8 cellular contexts compared by ENCODE assay signal in the genomic region with DNA sequence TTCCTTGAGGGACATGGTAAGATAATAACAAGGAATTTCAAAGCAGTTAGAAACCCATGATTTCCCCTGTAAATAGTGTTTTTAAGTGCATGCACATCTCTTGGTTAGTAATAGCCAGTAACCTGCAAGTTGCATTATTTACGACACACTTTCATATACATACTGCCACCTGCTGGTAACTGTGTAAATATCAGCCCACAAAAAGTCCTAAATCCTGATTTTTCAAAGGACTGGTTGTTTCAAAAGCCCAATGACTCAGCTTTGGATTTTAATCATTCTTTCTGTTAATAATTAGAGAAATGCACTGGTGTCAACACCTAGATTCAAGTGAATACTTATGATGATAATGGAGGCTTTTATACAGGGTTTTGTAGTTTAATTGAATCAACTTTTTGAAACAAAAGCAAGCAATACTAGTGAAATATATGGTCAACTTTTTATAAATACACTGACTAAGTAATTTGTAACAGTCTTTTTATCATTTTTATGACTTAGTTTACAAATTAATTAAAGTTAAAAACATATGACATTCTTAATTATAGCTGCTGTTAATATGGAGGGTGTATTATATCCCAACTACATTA.
DNase-seq lines count a peak whose midpoint lies in the region; ATAC-seq, FAIRE-seq and TF ChIP-seq lines count a peak whose summit lies in the region.

No MANE protein-coding gene starts in this region.

- no peak overlapping the region for H3K9ac ChIP-seq in K562 (ENCODE audit: insufficient read depth in 1 of 2, low read depth in 2 of 2, low read length in 2 of 2)

- no peaks in the 10 kb centered on the region for H3K79me2 ChIP-seq in K562 (ENCODE audit: control insufficient read depth, insufficient read depth, low read length)

- no peaks in the 10 kb centered on the region for H3K36me3 ChIP-seq in K562 (ENCODE audit: control insufficient read depth, insufficient read depth, low read length)
- no peaks in the 10 kb centered on the region for H3K36me3 ChIP-seq in vagina

- peak; percentile 52 for FAIRE-seq in GM19239 (lab: Jason Lieb, UNC)
- FAIRE-seq in K562 (lab: Jason Lieb, UNC): peak; percentile 79

- intact Hi-C loops in K562 (cut with micrococcal nuclease) (loop anchor here (1.0 to 5.0 kb wide), 2 partner anchors 513 to 1617 kb away; no protein-coding TSS in a partner anchor), vagina (cut with DNase I) (no loop called here)

- no TSS peak for BruUV-seq in K562 (replicated peaks; lab: Mats Ljungman, UMichigan)

- H3K9me3 ChIP-seq in K562 (replicated peaks; ENCODE audit: control insufficient read depth, insufficient read depth, low read depth, low read length): no peaks in the 10 kb centered on the region; the same call in 1 of the 2 replicates
- no peaks in the 10 kb centered on the region for H3K9me3 ChIP-seq in vagina

- no peak for TF ChIP-seq POLR2A in K562 (conservative IDR thresholded peaks at IDR 0.05)
- no peak for TF ChIP-seq POLR2A in vagina (IDR thresholded peaks at IDR 0.05)

- no peak overlapping the region for H2AFZ ChIP-seq in K562 (ENCODE audit: low read depth, low read length)

- H3K4me2 ChIP-seq in K562 (ENCODE audit: insufficient read depth, low read length): no peak overlapping the region

- TF ChIP-seq CTCF in K562 (IDR thresholded peaks at IDR 0.05 in 2 of 3, conservative IDR thresholded peaks at IDR 0.05 in 1 of 3; ENCODE audit: insufficient read depth in 2 of 3, low read depth in 1 of 3, low read length in 3 of 3): peak; percentile 30 to 67 (median 67); a peak in 5 of 6 replicates
- peak; percentile 15 to 55 (median 43) for TF ChIP-seq CTCF in vagina (IDR thresholded peaks at IDR 0.05)

- TF ChIP-seq EP300 in K562 (IDR thresholded peaks at IDR 0.05; ENCODE audit: low read length): no peak

- POLR2A ChIA-PET in K562 (lab: Yijun Ruan, JAX): no interaction called here

- ATAC-seq in HG03280 (IDR thresholded peaks at IDR 0.05; ENCODE audit: unreplicated experiment) (peak; percentile 77), K562 (peak; percentile 45; the same call in 2 of the 3 replicates)

- WGBS in K562 (ENCODE audit: insufficient coverage, low coverage, missing lambda C conversion rate): 0% methylated on average over 1 of the region's 1 CpG

- DNase-seq in DMS 273 treated with DMSO at 0.1 percent for 48 hours (lab: John Stamatoyannopoulos, UW): peak; percentile 22
- no peak for DNase-seq in GM19239 (ENCODE audit: insufficient read length, low spot score)
- DNase-seq in NCI-H460 (ENCODE audit: extremely low read depth, low read depth): peak; percentile 54
- DNase-seq in K562 (ENCODE audit: extremely low read depth in 1 of 4, low spot score in 3 of 4): peak; percentile 16 to 44 (median 38)
- DNase-seq in kidney tubule cell (ENCODE audit: low spot score): peak; percentile 91
- no peak for DNase-seq in vagina (ENCODE audit: extremely low spot score in 2 of 2)
- DNase-seq in activated effector memory CD4-positive, alpha-beta T cell treated with Interleukin-2 at 50 U/mL for 16 hours: no peak

- H3K4me1 ChIP-seq in K562 (replicated peaks in 1 of 2; ENCODE audit: control insufficient read depth in 2 of 2, insufficient read depth in 2 of 2, low read length in 2 of 2) (no peaks in the 10 kb centered on the region), vagina (no peaks in the 10 kb centered on the region)

- peak; percentile 56 to 72 for TF ChIP-seq RAD21 in K562 (CRISPR knock-in tag; conservative IDR thresholded peaks at IDR 0.05 in 1 of 2, IDR thresholded peaks at IDR 0.05 in 1 of 2)

- H3K4me3 ChIP-seq in K562 (no peak overlapping the region), vagina (no peak overlapping the region)

- no peaks in the 10 kb centered on the region for H4K20me1 ChIP-seq in K562 (replicated peaks; ENCODE audit: control insufficient read depth, insufficient read depth, low read length)

- H3K27me3 ChIP-seq in K562 (ENCODE audit: control insufficient read depth in 2 of 2, insufficient read depth in 2 of 2, low read length in 2 of 2) (no peaks in the 10 kb centered on the region), vagina (no peaks in the 10 kb centered on the region)

- H3K27ac ChIP-seq in K562 (ENCODE audit: extremely low read depth, low read depth, low read length) (no peak overlapping the region), vagina (no peak overlapping the region)

- no peaks in the 10 kb centered on the region for H3K9me1 ChIP-seq in K562 (ENCODE audit: control insufficient read depth, insufficient read depth, low read length)

- CTCF ChIA-PET in K562 (lab: Yijun Ruan, JAX; ENCODE audit: low intra/inter-chr PET ratio): interaction anchor here (0.5 to 1.4 kb wide), 5 partner anchors 513 to 1620 kb away, joined by 3 to 5 read pairs (median 4); no protein-coding TSS in a partner anchor

- in situ Hi-C loops in K562 (cut with MboI): loop anchor here (10.0 kb wide), 1 partner anchor 510 kb away; no protein-coding TSS in a partner anchor

TF ChIP-seq in K562, 482 proteins besides CTCF, POLR2A, EP300 and RAD21:
- TF ChIP-seq SMC3 (conservative IDR thresholded peaks at IDR 0.05; ENCODE audit: insufficient read depth, low read depth, low read length): 0 out of 2 replicates have a peak, but pooled peaks have one; percentile 27
- TF ChIP-seq, protein P1, sequence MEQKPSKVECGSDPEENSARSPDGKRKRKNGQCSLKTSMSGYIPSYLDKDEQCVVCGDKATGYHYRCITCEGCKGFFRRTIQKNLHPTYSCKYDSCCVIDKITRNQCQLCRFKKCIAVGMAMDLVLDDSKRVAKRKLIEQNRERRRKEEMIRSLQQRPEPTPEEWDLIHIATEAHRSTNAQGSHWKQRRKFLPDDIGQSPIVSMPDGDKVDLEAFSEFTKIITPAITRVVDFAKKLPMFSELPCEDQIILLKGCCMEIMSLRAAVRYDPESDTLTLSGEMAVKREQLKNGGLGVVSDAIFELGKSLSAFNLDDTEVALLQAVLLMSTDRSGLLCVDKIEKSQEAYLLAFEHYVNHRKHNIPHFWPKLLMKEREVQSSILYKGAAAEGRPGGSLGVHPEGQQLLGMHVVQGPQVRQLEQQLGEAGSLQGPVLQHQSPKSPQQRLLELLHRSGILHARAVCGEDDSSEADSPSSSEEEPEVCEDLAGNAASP (IDR thresholded peaks at IDR 0.05): no peak

Comparison
In these comparisons a context has a peak if more than half of its experiments do, and no peak if none do; other contexts are left out.
1. DNase-seq: peak in DMS 273 treated with DMSO at 0.1 percent for 48 hours (single experiment), NCI-H460 (single experiment), K562 (4 of 4) and kidney tubule cell (single experiment); none in GM19239 (single experiment), vagina (0 of 2) and activated effector memory CD4-positive, alpha-beta T cell treated with Interleukin-2 at 50 U/mL for 16 hours (single experiment).